Comparison of ENCODE assay signal across 8 cellular contexts in the genomic region with DNA sequence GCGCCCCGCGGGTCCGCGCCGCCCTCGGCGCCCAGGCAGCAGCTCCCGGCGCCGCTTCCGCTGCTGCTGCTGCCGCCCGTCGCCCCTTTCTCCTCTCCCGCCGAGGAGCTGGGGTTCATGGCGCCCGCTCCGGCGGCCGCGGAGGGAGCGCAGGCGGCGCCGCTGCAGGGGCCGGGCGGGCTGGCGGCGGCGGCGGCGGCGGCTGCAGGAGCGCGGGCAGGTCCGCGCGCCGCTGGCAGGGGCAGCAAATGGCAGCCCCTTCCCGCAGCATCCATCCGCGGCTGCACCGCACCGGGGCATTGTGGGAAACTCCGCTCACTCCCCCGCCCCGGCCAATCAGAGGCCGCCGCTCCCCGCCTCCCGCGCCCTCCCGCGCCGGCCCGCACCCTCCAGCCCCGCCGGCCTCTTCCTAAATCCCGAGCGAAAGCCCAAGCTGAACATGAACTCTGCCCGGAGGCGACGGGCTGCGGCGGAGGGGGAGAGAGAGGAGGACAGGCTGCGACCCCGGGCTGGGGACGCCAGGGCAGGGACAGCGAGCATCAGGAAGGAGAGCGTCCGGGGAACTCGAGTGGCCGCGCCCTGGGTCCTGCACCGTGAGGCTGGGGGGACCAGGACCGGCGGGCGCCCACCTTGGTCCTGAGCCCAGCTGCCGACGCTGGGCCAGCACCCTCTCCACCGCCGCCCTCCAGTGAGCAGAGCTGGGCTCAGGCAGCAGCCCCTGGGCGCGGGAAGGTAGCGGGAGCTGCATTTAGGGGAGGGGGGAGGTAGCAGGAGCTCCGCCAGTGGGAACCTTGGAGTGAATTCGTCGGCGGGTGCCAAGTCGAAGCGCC. TPM values are rescaled to one million over a fixed set of nuclear protein-coding genes. Genes with fewer than 3 reads are reported as not detected.
A peak's percentile ranks its signal among the peaks of the same experiment; 100 is the strongest.
DNase-seq lines count a peak whose midpoint lies in the region; ATAC-seq and TF ChIP-seq lines count a peak whose summit lies in the region.

A gene (minus strand): TSS at position 387 of the 830 bp plus-strand sequence.

- no peaks in the 10 kb centered on the region for H3K36me3 Mint-ChIP-seq in activated CD8-positive, alpha-beta memory T cell treated with anti-CD3 and anti-CD28 coated beads, Interleukin-2, amount 10 ng/mL, durations not matched to agents 7 days and 5 days
- no peaks in the 10 kb centered on the region for H3K36me3 Mint-ChIP-seq in activated naive CD8-positive, alpha-beta T cell treated with anti-CD3 and anti-CD28 coated beads for 36 hours

- H3K4me3 Mint-ChIP-seq in activated CD8-positive, alpha-beta memory T cell treated with anti-CD3 and anti-CD28 coated beads, Interleukin-2, amount 10 ng/mL, durations not matched to agents 7 days and 5 days = peak within 1 kb of the TSS; percentile 41
- peak within 1 kb of the TSS; percentile 67 for H3K4me3 Mint-ChIP-seq in activated naive CD8-positive, alpha-beta T cell treated with anti-CD3 and anti-CD28 coated beads for 36 hours

- peaks cover 7% of the 10 kb centered on the region for H3K4me1 Mint-ChIP-seq in activated CD8-positive, alpha-beta memory T cell treated with anti-CD3 and anti-CD28 coated beads, Interleukin-2, amount 10 ng/mL, durations not matched to agents 7 days and 5 days
- peaks cover 13% of the 10 kb centered on the region for H3K4me1 Mint-ChIP-seq in activated naive CD8-positive, alpha-beta T cell treated with anti-CD3 and anti-CD28 coated beads for 36 hours

- no peak for TF ChIP-seq CTCF in left ventricle myocardium inferior (IDR thresholded peaks at IDR 0.05; ENCODE audit: borderline replicate concordance)
- no peak for TF ChIP-seq CTCF in prostate gland (IDR thresholded peaks at IDR 0.05)

- H3K27ac Mint-ChIP-seq in activated CD8-positive, alpha-beta memory T cell treated with anti-CD3 and anti-CD28 coated beads, Interleukin-2, amount 10 ng/mL, durations not matched to agents 7 days and 5 days = no peak within 1 kb of the TSS
- no peak within 1 kb of the TSS for H3K27ac Mint-ChIP-seq in activated naive CD8-positive, alpha-beta T cell treated with anti-CD3 and anti-CD28 coated beads for 36 hours

- no peaks in the 10 kb centered on the region for H3K9me3 Mint-ChIP-seq in activated CD8-positive, alpha-beta memory T cell treated with anti-CD3 and anti-CD28 coated beads, Interleukin-2, amount 10 ng/mL, durations not matched to agents 7 days and 5 days (ENCODE audit: low read depth)
- no peaks in the 10 kb centered on the region for H3K9me3 Mint-ChIP-seq in activated naive CD8-positive, alpha-beta T cell treated with anti-CD3 and anti-CD28 coated beads for 36 hours

- H3K9me3 ChIP-seq in left ventricle myocardium inferior (replicated peaks) = no peaks in the 10 kb centered on the region
- H3K9me3 ChIP-seq in prostate gland = no peaks in the 10 kb centered on the region

- H3K27me3 ChIP-seq in left ventricle myocardium inferior (ENCODE audit: low read depth) (peaks cover 41% of the 10 kb centered on the region), prostate gland (replicated peaks; ENCODE audit: insufficient read depth) (no peaks in the 10 kb centered on the region)

- no peak for DNase-seq in activated CD8-positive, alpha-beta memory T cell treated with anti-CD3 and anti-CD28 coated beads, Interleukin-2, amount 10 ng/mL, durations not matched to agents 7 days and 5 days
- no peak for DNase-seq in activated CD8-positive, alpha-beta memory T cell treated with anti-CD3 and anti-CD28 coated beads for 24 hours
- peak; percentile 25 for DNase-seq in activated naive CD8-positive, alpha-beta T cell treated with anti-CD3 and anti-CD28 coated beads for 36 hours
- DNase-seq in left ventricle myocardium inferior = no peak
- DNase-seq in prostate gland (ENCODE audit: low spot score) = no peak
- no peak for DNase-seq in cortex of kidney (lab: John Stamatoyannopoulos, UW)
- no peak for DNase-seq in NCI-H2107 (lab: John Stamatoyannopoulos, UW)

- peak; percentile 56 for ATAC-seq in activated CD8-positive, alpha-beta memory T cell treated with anti-CD3 and anti-CD28 coated beads, Interleukin-2, amount 10 ng/mL, durations not matched to agents 7 days and 5 days
- ATAC-seq in HG03442 (IDR thresholded peaks at IDR 0.05; ENCODE audit: unreplicated experiment) = peak; percentile 37

- H3K4me1 ChIP-seq in left ventricle myocardium inferior (peaks cover 12% of the 10 kb centered on the region), prostate gland (replicated peaks) (no peaks in the 10 kb centered on the region)

- H3K4me3 ChIP-seq in left ventricle myocardium inferior = peak within 1 kb of the TSS; percentile 61
- H3K4me3 ChIP-seq in prostate gland = peak within 1 kb of the TSS; percentile 12 to 17

- no peak within 1 kb of the TSS for H3K27ac ChIP-seq in left ventricle myocardium inferior (replicated peaks)
- H3K27ac ChIP-seq in prostate gland = no peak within 1 kb of the TSS

- H3K36me3 ChIP-seq in left ventricle myocardium inferior = no peaks in the 10 kb centered on the region
- no peaks in the 10 kb centered on the region for H3K36me3 ChIP-seq in prostate gland

- WGBS in prostate gland = under 1% methylated on average over 69 of the region's 93 CpGs

- intact Hi-C loops in left ventricle myocardium inferior (cut with micrococcal nuclease) = no loop called here
- intact Hi-C loops in prostate gland (cut with DNase I) = no loop called here

- CTCF ChIA-PET in activated CD8-positive, alpha-beta memory T cell treated with anti-CD3 and anti-CD28 coated beads, Interleukin-2, amount 10 ng/mL, durations not matched to agents 7 days and 5 days (lab: Charles Lee) = no interaction called here

- TF ChIP-seq POLR2A in prostate gland (IDR thresholded peaks at IDR 0.05) = no peak

- H3K27me3 Mint-ChIP-seq in activated CD8-positive, alpha-beta memory T cell treated with anti-CD3 and anti-CD28 coated beads, Interleukin-2, amount 10 ng/mL, durations not matched to agents 7 days and 5 days = peaks cover 82% of the 10 kb centered on the region
- H3K27me3 Mint-ChIP-seq in activated naive CD8-positive, alpha-beta T cell treated with anti-CD3 and anti-CD28 coated beads for 36 hours = peaks cover 87% of the 10 kb centered on the region

RNA-seq across cellular contexts. Expression of the gene that starts here (rescaled TPM):
- 1 to 10 TPM in 1 of 2 experiments, not detected in 1; 2.2 TPM for total RNA-seq in activated CD8-positive, alpha-beta memory T cell treated with anti-CD3 and anti-CD28 coated beads, Interleukin-2, amount 10 ng/mL, durations not matched to agents 7 days and 5 days
- 1 to 10 TPM; 1.8 to 2.2 TPM for total RNA-seq in activated naive CD8-positive, alpha-beta T cell treated with anti-CD3 and anti-CD28 coated beads for 36 hours
- total RNA-seq in left ventricle myocardium inferior (1.3 TPM), prostate gland (1 to 10 TPM in 1 of 2 donors, under 1 TPM in 1; 0.32 to 1.5 TPM)
